ENCODE assay signal across 9 cellular contexts in genomic region chr6:157946865-157947532, GRCh38. TPM values are rescaled to one million over a fixed set of nuclear protein-coding genes. Genes with fewer than 3 reads are reported as not detected.
A peak's percentile ranks its signal among the peaks of the same experiment; 100 is the strongest.
DNase-seq lines count a peak whose midpoint lies in the region; ATAC-seq, FAIRE-seq and TF ChIP-seq lines count a peak whose summit lies in the region.
"Had no signal": no experiment of that assay in that cellular context is flagged by ENCODE, and none has a peak within 500 bp of the region (broad histone marks: within the 10 kb centered on the region; RNA-seq: fewer than 3 reads in every experiment).

No MANE protein-coding gene starts in this region.

- no peak overlapping the region for H3K4me2 ChIP-seq in A549

- H3K4me1 ChIP-seq in A549: no peaks in the 10 kb centered on the region

- H3K27ac Mint-ChIP-seq in nephron progenitor cell: peak overlapping the region; percentile 90

- peak; percentile 21 to 47; a peak in 3 of 5 replicates for TF ChIP-seq RAD21 in A549 (conservative IDR thresholded peaks at IDR 0.05 in 1 of 2, IDR thresholded peaks at IDR 0.05 in 1 of 2)

- peaks cover 5% of the 10 kb centered on the region; the same call in 1 of the 3 replicates for H3K9me3 ChIP-seq in A549

- WGBS in A549 (ENCODE audit: missing lambda C conversion rate): 86% methylated on average over 5 of the region's 5 CpGs

- no peak for FAIRE-seq in A549 (lab: Jason Lieb, UNC)
- FAIRE-seq: colon had no signal

- POLR2A ChIA-PET in A549 (lab: Yijun Ruan, JAX): no interaction called here

- peaks cover 6% of the 10 kb centered on the region for H3K4me1 Mint-ChIP-seq in nephron progenitor cell

- no peak for TF ChIP-seq POLR2A in A549 (IDR thresholded peaks at IDR 0.05; ENCODE audit: low read length)

- ATAC-seq in A549 (peak; percentile 73 to 80; a peak in 4 of 6 replicates), HG03097 (IDR thresholded peaks at IDR 0.05; ENCODE audit: low FRiP score, unreplicated experiment) (no peak), HG02678 (IDR thresholded peaks at IDR 0.05; ENCODE audit: unreplicated experiment) (no peak), HG03460 (IDR thresholded peaks at IDR 0.05; ENCODE audit: unreplicated experiment) (no peak)

- CTCF ChIA-PET in A549 (lab: Yijun Ruan, JAX): interaction anchor here (0.7 to 1.2 kb wide), 8 partner anchors 9 to 191 kb away, joined by 3 to 5 read pairs (median 4); no protein-coding TSS in a partner anchor

- no peak overlapping the region for H3K27ac ChIP-seq in A549

- peak in 1 of 2 experiments; percentile 33 for DNase-seq in A549 (ENCODE audit: low read depth in 1 of 2, low spot score in 1 of 2)
- DNase-seq in NCI-H2171 treated with DMSO at 0.1 percent for 48 hours (lab: John Stamatoyannopoulos, UW): peak; percentile 69
- DNase-seq in choroid plexus epithelial cell (ENCODE audit: low read depth): peak; percentile 70
- DNase-seq in nephron progenitor cell: no peak

- H3K4me3 ChIP-seq in A549 (no peak overlapping the region), choroid plexus epithelial cell (ENCODE audit: low read depth, low read length) (no peak overlapping the region)

- peaks cover 26% of the 10 kb centered on the region for H3K9me3 Mint-ChIP-seq in nephron progenitor cell

- TF ChIP-seq CTCF in A549 (IDR thresholded peaks at IDR 0.05) (0 out of 3 replicates have a peak, but pooled peaks have one; percentile 20), GM12874 (IDR thresholded peaks at IDR 0.05; ENCODE audit: insufficient read depth, low read depth, low read length) (peak; percentile 80), choroid plexus epithelial cell (conservative IDR thresholded peaks at IDR 0.05; ENCODE audit: low read depth, low read length) (peak; percentile 76), nephron progenitor cell (IDR thresholded peaks at IDR 0.05) (no peak)

- no peak overlapping the region for H3K4me3 Mint-ChIP-seq in nephron progenitor cell

- no peak for TF ChIP-seq EP300 in A549 (IDR thresholded peaks at IDR 0.05)

- peaks cover 5% of the 10 kb centered on the region for H3K27me3 Mint-ChIP-seq in nephron progenitor cell (ENCODE audit: low read depth, poor library complexity)

- peaks cover 63% of the 10 kb centered on the region for H3K36me3 Mint-ChIP-seq in nephron progenitor cell (ENCODE audit: low read depth)

TF ChIP-seq in A549, 52 proteins besides CTCF, POLR2A, EP300 and RAD21:
- TF ChIP-seq MAX (IDR thresholded peaks at IDR 0.05) (no peak), TP53 (CRISPR knock-in tag; IDR thresholded peaks at IDR 0.05) (no peak), PHF8 (IDR thresholded peaks at IDR 0.05; ENCODE audit: borderline replicate concordance, low read depth) (no peak), CBX2 (IDR thresholded peaks at IDR 0.05; ENCODE audit: borderline replicate concordance, low read depth) (no peak), E2F6 (IDR thresholded peaks at IDR 0.05; ENCODE audit: borderline replicate concordance, low read depth) (no peak), MYC (IDR thresholded peaks at IDR 0.05; ENCODE audit: borderline replicate concordance, low read length) (no peak)

RNA-seq across cellular contexts. Expression of gene SYNJ2, which starts 34.7 kb away (rescaled TPM):
- 22.3 and 24.7 TPM in 2 replicates for polyA plus RNA-seq in A549 (2011; rRNA removed)
- polyA plus RNA-seq in A549 (2012; cell fraction: cytosol; rRNA removed): 28.9 and 30.2 TPM in 2 replicates
- 21.6 and 25.1 TPM in 2 replicates for polyA plus RNA-seq in A549 (2012; cell fraction: nucleus; rRNA removed)
- polyA plus RNA-seq in A549 (2017; fragmentation: RNase III; extraction: RNeasy Plus Mini Kit Qiagen cat#74134 plus additional on column Dnase treatment): 26.5 to 28.5 TPM (median 26.7 TPM) in 3 replicates
- polyA minus RNA-seq in A549 (2011; rRNA and poly(A)+ RNA removed): 31.0 and 31.9 TPM in 2 replicates

Comparison
In these comparisons a context has a peak if more than half of its experiments do, and no peak if none do; other contexts are left out.
1. ATAC-seq: peak in A549 (2 of 2); none in HG03097 (single experiment), HG02678 (single experiment) and HG03460 (single experiment).